8 cellular contexts compared by ENCODE assay signal in genomic region chr1:159916240-159917051, GRCh38. TPM values are rescaled to one million over a fixed set of nuclear protein-coding genes. Genes with fewer than 3 reads are reported as not detected.
DNase-seq lines count a peak whose midpoint lies in the region; ATAC-seq, FAIRE-seq and TF ChIP-seq lines count a peak whose summit lies in the region.

No MANE protein-coding gene starts in this region.

- dilution Hi-C loops in keratinocyte (cut with MboI; ENCODE audit: extremely low pct_ligation_motif_present, low sequenced_read_pairs) = no loop called here

- no peak overlapping the region for H3K4me3 ChIP-seq in BE2C (ENCODE audit: low read depth, low read length)
- no peak overlapping the region for H3K4me3 ChIP-seq in keratinocyte (ENCODE audit: control insufficient read depth in 2 of 3, extremely low read depth in 1 of 3, insufficient read depth in 2 of 3, low read depth in 1 of 3, low read length in 3 of 3)
- no peak overlapping the region for H3K4me3 ChIP-seq in upper lobe of right lung

- H3K27me3 ChIP-seq in BE2C (no peaks in the 10 kb centered on the region), keratinocyte (ENCODE audit: control insufficient read depth, extremely low read depth, insufficient read depth, low read length) (no peaks in the 10 kb centered on the region), upper lobe of right lung (no peaks in the 10 kb centered on the region)

- intact Hi-C loops in upper lobe of right lung (cut with DNase I) = no loop called here

- peak; percentile 90 for FAIRE-seq in keratinocyte (lab: Jason Lieb, UNC)

- H3K4me1 ChIP-seq in BE2C (peaks cover 16% of the 10 kb centered on the region), keratinocyte (ENCODE audit: control insufficient read depth, extremely low read depth, insufficient read depth, low read length) (peaks cover 78% of the 10 kb centered on the region), upper lobe of right lung (peaks cover 65% of the 10 kb centered on the region)

- H3K9ac ChIP-seq in keratinocyte (ENCODE audit: control insufficient read depth, extremely low read depth, insufficient read depth, low read length) = peak overlapping the region; percentile 55

- H3K9me3 ChIP-seq in BE2C = no peaks in the 10 kb centered on the region; the same call in 1 of the 2 replicates
- H3K9me3 ChIP-seq in keratinocyte (ENCODE audit: control insufficient read depth, low read depth, low read length) = no peaks in the 10 kb centered on the region
- no peaks in the 10 kb centered on the region for H3K9me3 ChIP-seq in upper lobe of right lung

- TF ChIP-seq CTCF in BE2C (IDR thresholded peaks at IDR 0.05; ENCODE audit: low read depth, low read length) (no peak), keratinocyte (optimal IDR thresholded peaks at IDR 0.05 in 1 of 3, IDR thresholded peaks at IDR 0.05 in 1 of 3, conservative IDR thresholded peaks at IDR 0.05 in 1 of 3; ENCODE audit: extremely low read depth in 1 of 3, insufficient read depth in 2 of 3, low read length in 3 of 3) (peak in 1 of 3 experiments; percentile 19), upper lobe of right lung (IDR thresholded peaks at IDR 0.05) (no peak)

- DNase-seq in BE2C = peak; percentile 62
- DNase-seq in HS-27A (ENCODE audit: low read depth) = peak; percentile 92
- DNase-seq in amniotic epithelial cell (ENCODE audit: low read depth) = peak; percentile 99
- DNase-seq in keratinocyte (ENCODE audit: low read depth, low spot score) = no peak
- peak; percentile 40 for DNase-seq in upper lobe of right lung

- H3K79me2 ChIP-seq in keratinocyte (ENCODE audit: control insufficient read depth, insufficient read depth, low read length) = peaks cover 24% of the 10 kb centered on the region

- H3K4me2 ChIP-seq in keratinocyte (ENCODE audit: control insufficient read depth, extremely low read depth, insufficient read depth, low read depth, low read length) = peak overlapping the region; percentile 1

- H3K36me3 ChIP-seq in BE2C (peaks cover 6% of the 10 kb centered on the region), keratinocyte (ENCODE audit: control insufficient read depth in 2 of 2, extremely low read depth in 1 of 2, insufficient read depth in 2 of 2, low read length in 2 of 2) (peaks cover 26 to 32% of the 10 kb centered on the region in 2 experiments), upper lobe of right lung (peaks cover 46% of the 10 kb centered on the region)

- H4K20me1 ChIP-seq in keratinocyte (ENCODE audit: control insufficient read depth, extremely low read depth, insufficient read depth, low read length) = peaks cover 17% of the 10 kb centered on the region

- peaks cover 5% of the 10 kb centered on the region for H3K9me1 ChIP-seq in keratinocyte (ENCODE audit: control insufficient read depth, extremely low read depth, insufficient read depth, low read length)

- no peak overlapping the region for H2AFZ ChIP-seq in keratinocyte (ENCODE audit: control insufficient read depth, low read length)

- no peak for ATAC-seq in upper lobe of right lung
- no peak for ATAC-seq in HG03045 (IDR thresholded peaks at IDR 0.05; ENCODE audit: unreplicated experiment)
- ATAC-seq in HG03095 (IDR thresholded peaks at IDR 0.05; ENCODE audit: unreplicated experiment) = no peak
- ATAC-seq in HG03432 (IDR thresholded peaks at IDR 0.05; ENCODE audit: unreplicated experiment) = no peak

- peak overlapping the region; percentile 77 for H3K27ac ChIP-seq in keratinocyte (ENCODE audit: control insufficient read depth, insufficient read depth, low read length)
- peak overlapping the region; percentile 17 for H3K27ac ChIP-seq in upper lobe of right lung

RNA-seq across cellular contexts. Expression of gene TAGLN2, which starts 8.9 kb away (rescaled TPM):
- 685 TPM for polyA plus RNA-seq in BE2C (2012; ENCODE audit: insufficient read depth, insufficient read length, low read depth)
- 678 to 787 TPM (median 709 TPM) in 3 replicates for polyA plus RNA-seq in keratinocyte
- 1,035 TPM for polyA plus RNA-seq in keratinocyte (2011; ENCODE audit: low read depth)
- polyA plus RNA-seq in keratinocyte (2011; cell fraction: cytosol; rRNA removed) = 759 and 902 TPM in 2 replicates
- 491 and 579 TPM in 2 replicates for polyA plus RNA-seq in keratinocyte (2011; cell fraction: nucleus; rRNA removed)
- polyA plus RNA-seq in keratinocyte (2012; ENCODE audit: low replicate concordance) = 585 and 747 TPM in 2 replicates
- polyA minus RNA-seq in keratinocyte = 343 to 569 TPM (median 417 TPM) in 3 replicates
- polyA minus RNA-seq in keratinocyte (2011; cell fraction: cytosol; rRNA and poly(A)+ RNA removed) = 337 TPM
- polyA minus RNA-seq in keratinocyte (2011; cell fraction: nucleus; rRNA and poly(A)+ RNA removed) = 126 and 127 TPM in 2 replicates
- 435 TPM for total RNA-seq in upper lobe of right lung

RNA-seq across cellular contexts. Expression of gene CFAP45, which starts 16.5 kb away (rescaled TPM):
- polyA plus RNA-seq in BE2C (2012; ENCODE audit: insufficient read depth, insufficient read length, low read depth) = 3.6 TPM
- polyA plus RNA-seq in keratinocyte = 0.82 to 3.0 TPM (median 2.3 TPM) in 3 replicates
- 2.4 TPM for polyA plus RNA-seq in keratinocyte (2011; ENCODE audit: low read depth)
- polyA plus RNA-seq in keratinocyte (2011; cell fraction: cytosol; rRNA removed) = 1.1 and 2.6 TPM in 2 replicates
- 0.83 and 0.87 TPM in 2 replicates for polyA plus RNA-seq in keratinocyte (2011; cell fraction: nucleus; rRNA removed)
- 3.2 and 4.1 TPM in 2 replicates for polyA plus RNA-seq in keratinocyte (2012; ENCODE audit: low replicate concordance)
- polyA minus RNA-seq in keratinocyte = 0.42 TPM in 1 of 3 replicates, not detected in the others
- not detected for polyA minus RNA-seq in keratinocyte (2011; cell fraction: cytosol; rRNA and poly(A)+ RNA removed)
- polyA minus RNA-seq in keratinocyte (2011; cell fraction: nucleus; rRNA and poly(A)+ RNA removed) = 0.39 TPM in 1 of 2 replicates, not detected in the other
- total RNA-seq in upper lobe of right lung = 1.9 TPM

RNA-seq across cellular contexts. Expression of gene IGSF9, which starts 29.0 kb away (rescaled TPM):
- 3.8 TPM for polyA plus RNA-seq in BE2C (2012; ENCODE audit: insufficient read depth, insufficient read length, low read depth)
- 4.2 to 6.0 TPM (median 5.8 TPM) in 3 replicates for polyA plus RNA-seq in keratinocyte
- 5.5 TPM for polyA plus RNA-seq in keratinocyte (2011; ENCODE audit: low read depth)
- 1.5 and 2.8 TPM in 2 replicates for polyA plus RNA-seq in keratinocyte (2011; cell fraction: cytosol; rRNA removed)
- 16.7 and 20.7 TPM in 2 replicates for polyA plus RNA-seq in keratinocyte (2011; cell fraction: nucleus; rRNA removed)
- polyA plus RNA-seq in keratinocyte (2012; ENCODE audit: low replicate concordance) = 6.9 and 11.6 TPM in 2 replicates
- 5.0 to 11.5 TPM (median 5.9 TPM) in 3 replicates for polyA minus RNA-seq in keratinocyte
- 5.8 TPM for polyA minus RNA-seq in keratinocyte (2011; cell fraction: cytosol; rRNA and poly(A)+ RNA removed)
- polyA minus RNA-seq in keratinocyte (2011; cell fraction: nucleus; rRNA and poly(A)+ RNA removed) = 13.3 and 13.9 TPM in 2 replicates
- total RNA-seq in upper lobe of right lung = 2.2 TPM

RNA-seq across cellular contexts. Expression of gene SLAMF9, which starts 37.6 kb away (rescaled TPM):
- not detected for polyA plus RNA-seq in BE2C (2012; ENCODE audit: insufficient read depth, insufficient read length, low read depth)
- 0.31 to 0.57 TPM (median 0.41 TPM) in 3 replicates for polyA plus RNA-seq in keratinocyte
- polyA plus RNA-seq in keratinocyte (2011; ENCODE audit: low read depth) = not detected
- 0.30 and 0.38 TPM in 2 replicates for polyA plus RNA-seq in keratinocyte (2011; cell fraction: cytosol; rRNA removed)
- polyA plus RNA-seq in keratinocyte (2011; cell fraction: nucleus; rRNA removed) = not detected in 2 replicates
- polyA plus RNA-seq in keratinocyte (2012; ENCODE audit: low replicate concordance) = 0.42 and 0.47 TPM in 2 replicates
- polyA minus RNA-seq in keratinocyte = 0.30 TPM in 1 of 3 replicates, not detected in the others
- polyA minus RNA-seq in keratinocyte (2011; cell fraction: cytosol; rRNA and poly(A)+ RNA removed) = not detected
- polyA minus RNA-seq in keratinocyte (2011; cell fraction: nucleus; rRNA and poly(A)+ RNA removed) = not detected in 2 replicates
- total RNA-seq in upper lobe of right lung = not detected

RNA-seq across cellular contexts. Expression of gene VSIG8, which starts 54.0 kb away (rescaled TPM):
- polyA plus RNA-seq in BE2C (2012; ENCODE audit: insufficient read depth, insufficient read length, low read depth) = 0.60 TPM
- 0.48 to 1.5 TPM (median 0.56 TPM) in 3 replicates for polyA plus RNA-seq in keratinocyte
- 0.19 TPM for polyA plus RNA-seq in keratinocyte (2011; ENCODE audit: low read depth)
- 0.72 and 1.5 TPM in 2 replicates for polyA plus RNA-seq in keratinocyte (2011; cell fraction: cytosol; rRNA removed)
- polyA plus RNA-seq in keratinocyte (2011; cell fraction: nucleus; rRNA removed) = 0.14 and 0.53 TPM in 2 replicates
- 0.44 and 0.52 TPM in 2 replicates for polyA plus RNA-seq in keratinocyte (2012; ENCODE audit: low replicate concordance)
- polyA minus RNA-seq in keratinocyte = 0.99 to 2.5 TPM (median 1.0 TPM) in 3 replicates
- not detected for polyA minus RNA-seq in keratinocyte (2011; cell fraction: cytosol; rRNA and poly(A)+ RNA removed)
- polyA minus RNA-seq in keratinocyte (2011; cell fraction: nucleus; rRNA and poly(A)+ RNA removed) = not detected in 2 replicates
- total RNA-seq in upper lobe of right lung = not detected
